8 cellular contexts compared by ENCODE assay signal in genomic region chr1:1745651-1746565, GRCh38. TPM values are rescaled to one million over a fixed set of nuclear protein-coding genes. Genes with fewer than 3 reads are reported as not detected.
DNase-seq lines count a peak whose midpoint lies in the region; ATAC-seq and TF ChIP-seq lines count a peak whose summit lies in the region.
"Not testable (repeated sequence)": the region's sequence is repeated elsewhere in the genome, so short reads cannot be mapped to it uniquely, and the experiment has no call there.

No MANE protein-coding gene starts in this region.

- not testable (repeated sequence) for H3K36me3 ChIP-seq in Peyer's patch; mucosa of descending colon (ENCODE audit: low read depth)

- DNase-seq in CMK (ENCODE audit: low read depth) (peak; percentile 54), HS-5 (ENCODE audit: low read depth) (peak; percentile 19), Peyer's patch (peak; percentile 77 to 95 (median 83)), erythroblast (lab: John Stamatoyannopoulos, UW) (peak; percentile 95), mucosa of descending colon (peak; percentile 77 to 95 (median 82))
- DNase-seq in activated T-cell treated with anti-CD3 and anti-CD28 coated beads, Interleukin-2, amount 50 U/mL, for 72 hours: peak; percentile 85 to 88
- DNase-seq in stimulated activated CD8-positive, alpha-beta memory T cell treated with anti-CD3 and anti-CD28 coated beads, Interleukin-15, amount 100 ng/mL, for 24 hours (ENCODE audit: low read depth): peak; percentile 87

- peak in 3 of 6 experiments; percentile 34 to 77 (median 35) for TF ChIP-seq CTCF in Peyer's patch (IDR thresholded peaks at IDR 0.05)
- TF ChIP-seq CTCF in mucosa of descending colon (IDR thresholded peaks at IDR 0.05): not testable (repeated sequence)

- H3K4me3 Mint-ChIP-seq in activated T-cell treated with anti-CD3 and anti-CD28 coated beads, Interleukin-2, amount 50 U/mL, for 72 hours: peak overlapping the region; percentile 75 to 79

- not testable (repeated sequence) for H3K4me1 ChIP-seq in Peyer's patch; mucosa of descending colon (ENCODE audit: low read depth)

- not testable (repeated sequence) for H3K27me3 ChIP-seq in Peyer's patch

- ATAC-seq in GM21526 (IDR thresholded peaks at IDR 0.05; ENCODE audit: low FRiP score, unreplicated experiment) (peak; percentile 63), mucosa of descending colon (peak; percentile 94)
- peak; percentile 74 to 77 for ATAC-seq in activated T-cell treated with anti-CD3 and anti-CD28 coated beads, Interleukin-2, amount 50 U/mL, for 72 hours (replicated peaks in 1 of 2)

- peak overlapping the region; percentile 68 for H3K27ac Mint-ChIP-seq in activated T-cell treated with anti-CD3 and anti-CD28 coated beads, Interleukin-2, amount 50 U/mL, for 72 hours

- not testable (repeated sequence) for H3K36me3 Mint-ChIP-seq in activated T-cell treated with anti-CD3 and anti-CD28 coated beads, Interleukin-2, amount 50 U/mL, for 72 hours (ENCODE audit: insufficient read depth in 2 of 2)

- peak overlapping the region in 3 of 4 donors; percentile 87 to 91 (median 88) for H3K27ac ChIP-seq in Peyer's patch

- intact Hi-C loops in mucosa of descending colon (cut with DNase I, micrococcal nuclease): not testable (repeated sequence)

- H3K9me3 ChIP-seq in Peyer's patch, mucosa of descending colon: not testable (repeated sequence)

- peak overlapping the region in 3 of 4 donors; percentile 47 to 61 (median 53) for H3K4me3 ChIP-seq in Peyer's patch
- H3K4me3 ChIP-seq in mucosa of descending colon: not testable (repeated sequence)

- not testable (repeated sequence) for H3K27me3 Mint-ChIP-seq in activated T-cell treated with anti-CD3 and anti-CD28 coated beads, Interleukin-2, amount 50 U/mL, for 72 hours (ENCODE audit: low read depth)

- H3K4me1 Mint-ChIP-seq in activated T-cell treated with anti-CD3 and anti-CD28 coated beads, Interleukin-2, amount 50 U/mL, for 72 hours (ENCODE audit: low read depth): not testable (repeated sequence)

- H3K9me3 Mint-ChIP-seq in activated T-cell treated with anti-CD3 and anti-CD28 coated beads, Interleukin-2, amount 50 U/mL, for 72 hours: not testable (repeated sequence)

- TF ChIP-seq POLR2A in Peyer's patch (IDR thresholded peaks at IDR 0.05): peak in 1 of 2 donors; percentile 55
- not testable (repeated sequence) for TF ChIP-seq POLR2A in erythroblast (IDR thresholded peaks at IDR 0.05; ENCODE audit: low read length)

RNA-seq across cellular contexts. Expression of gene CDK11A, which starts 21.8 kb away (rescaled TPM):
- total RNA-seq in Peyer's patch (100 to 1,000 TPM; 129 to 269 (median 199) TPM), mucosa of descending colon (10 to 100 TPM; 67.1 to 91.0 (median 83.5) TPM)
- total RNA-seq in activated T-cell treated with anti-CD3 and anti-CD28 coated beads, Interleukin-2, amount 50 U/mL, for 72 hours: 10 to 100 TPM; 40.3 to 72.5 TPM

RNA-seq across cellular contexts. Expression of gene NADK, which starts 32.4 kb away (rescaled TPM):
- total RNA-seq in Peyer's patch (100 to 1,000 TPM; 115 to 210 (median 162) TPM), mucosa of descending colon (100 to 1,000 TPM; 116 to 160 (median 129) TPM)
- 10 to 100 TPM; 54.0 to 54.5 TPM for total RNA-seq in activated T-cell treated with anti-CD3 and anti-CD28 coated beads, Interleukin-2, amount 50 U/mL, for 72 hours

RNA-seq across cellular contexts. Expression of gene SLC35E2B, which starts 53.3 kb away (rescaled TPM):
- total RNA-seq in Peyer's patch: 100 to 1,000 TPM in 2 of 4 donors, 10 to 100 TPM in 2; 76.9 to 132 (median 103) TPM
- total RNA-seq in activated T-cell treated with anti-CD3 and anti-CD28 coated beads, Interleukin-2, amount 50 U/mL, for 72 hours: 10 to 100 TPM; 42.0 to 43.1 TPM
- 10 to 100 TPM; 32.4 to 75.2 (median 73.8) TPM for total RNA-seq in mucosa of descending colon

Comparison
In these comparisons a context has a peak if more than half of its experiments do, and no peak if none do; other contexts are left out.
1. DNase-seq: peak in every context shown above with its lines; median percentile 95 in erythroblast; 87 in stimulated activated CD8-positive, alpha-beta memory T cell treated with anti-CD3 and anti-CD28 coated beads, Interleukin-15, amount 100 ng/mL, for 24 hours; 86 in activated T-cell treated with anti-CD3 and anti-CD28 coated beads, Interleukin-2, amount 50 U/mL, for 72 hours; 83 in Peyer's patch; 82 in mucosa of descending colon; 54 in CMK; 19 in HS-5.